ENCODE assay signal across 24 cellular contexts in genomic region chr3:75089831-75090230, GRCh38.
"Had no signal": no experiment of that assay in that cellular context is flagged by ENCODE, and none has a peak within 500 bp of the region (broad histone marks: within the 10 kb centered on the region; RNA-seq: fewer than 3 reads in every experiment).

No MANE protein-coding gene starts in this region.

- DNase-seq: colonic mucosa; effector CD8-positive, alpha-beta T cell; endodermal cell; foreskin fibroblast; gastrocnemius medialis; heart left ventricle; hippocampal formation; left cardiac atrium; left lung; mesendoderm; midbrain; naive thymus-derived CD4-positive, alpha-beta T cell; psoas muscle; right cardiac atrium; sigmoid colon; stimulated activated CD4-positive, alpha-beta T cell treated with anti-CD3 and anti-CD28 coated beads, Interleukin-2, amount 100 ng/mL, for 24 hours; stimulated activated CD4-positive, alpha-beta T cell treated with anti-CD3 and anti-CD28 coated beads, Interleukin-4, amount 100 ng/mL, for 24 hours; stimulated activated naive CD8-positive, alpha-beta T cell treated with anti-CD3 and anti-CD28 coated beads, Interleukin-15, Interleukin-2, amounts not matched to agents 100 U/mL and 50 U/mL, for 24 hours; substantia nigra; testis; tibial artery had no signal

- H3K27ac ChIP-seq: colonic mucosa, epithelial cell of prostate, gastrocnemius medialis, heart left ventricle, left lung, neural progenitor cell, parathyroid adenoma, psoas muscle, sigmoid colon, testis, tibial artery had no signal

- H3K36me3 ChIP-seq: colonic mucosa, gastrocnemius medialis, heart left ventricle, left lung, neural progenitor cell, sigmoid colon, tibial artery had no signal

- H3K27me3 ChIP-seq: colonic mucosa, gastrocnemius medialis, heart left ventricle, left lung, neural progenitor cell, sigmoid colon, testis, tibial artery had no signal

- H3K4me1 ChIP-seq: colonic mucosa, gastrocnemius medialis, heart left ventricle, left lung, neural progenitor cell, parathyroid adenoma, psoas muscle, sigmoid colon, testis, tibial artery had no signal

- H3K4me3 ChIP-seq: colonic mucosa, gastrocnemius medialis, heart left ventricle, left lung, neural progenitor cell, psoas muscle, sigmoid colon, testis, tibial artery had no signal

- H3K9me3 ChIP-seq: colonic mucosa, gastrocnemius medialis, heart left ventricle, psoas muscle, sigmoid colon, testis, tibial artery had no signal
